9 cellular contexts compared by ENCODE assay signal in genomic region chr12:108616941-108617858, GRCh38. TPM values are rescaled to one million over a fixed set of nuclear protein-coding genes. Genes with fewer than 3 reads are reported as not detected.
A peak's percentile ranks its signal among the peaks of the same experiment; 100 is the strongest.
DNase-seq lines count a peak whose midpoint lies in the region; ATAC-seq lines count a peak whose summit lies in the region.
"Had no signal": no experiment of that assay in that cellular context is flagged by ENCODE, and none has a peak within 500 bp of the region (broad histone marks: within the 10 kb centered on the region; RNA-seq: fewer than 3 reads in every experiment).

No MANE protein-coding gene starts in this region.

- no peaks in the 10 kb centered on the region for H3K27me3 ChIP-seq in H7 (ENCODE audit: control insufficient read depth, insufficient read depth, low read length)
- H3K27me3 ChIP-seq: body of pancreas had no signal

- ATAC-seq in HG03342 (IDR thresholded peaks at IDR 0.05; ENCODE audit: unreplicated experiment), result peak; percentile 73

- intact Hi-C loops in posterior vena cava (cut with DNase I), result loop anchor here (5.0 kb wide), 1 partner anchor 45 kb away; no protein-coding TSS in a partner anchor

- DNase-seq in NK-92 treated with Interleukin-12 subunit alpha and Interleukin-12 subunit beta, amount 100 ng/mL, for 24 hours (lab: John Stamatoyannopoulos, UW), result peak; percentile 63
- DNase-seq in NK-92 (lab: John Stamatoyannopoulos, UW; ENCODE audit: unreplicated experiment) (no peak), H7 (no peak), posterior vena cava (ENCODE audit: low spot score) (no peak)
- peak; percentile 80 for DNase-seq in activated CD4-positive, CD25-positive, alpha-beta regulatory T cell treated with anti-CD3 and anti-CD28 coated beads, Interleukin-2, amount 50 U/mL, for 72 hours
- peak; percentile 74 for DNase-seq in effector CD4-positive, alpha-beta T cell
- DNase-seq in stimulated activated CD4-positive, alpha-beta T cell treated with anti-CD3 and anti-CD28 coated beads, TNF-alpha, amount 100 ng/mL, for 4 hours (ENCODE audit: low read depth in 3 of 3), result peak; percentile 39 to 71 (median 61)

- no peak overlapping the region for H3K4me3 ChIP-seq in H7 (ENCODE audit: insufficient read depth, low read depth, low read length)
- H3K4me3 ChIP-seq: body of pancreas had no signal

- H3K36me3 ChIP-seq in H7 (replicated peaks; ENCODE audit: control insufficient read depth, insufficient read depth, low read length), result no peaks in the 10 kb centered on the region

RNA-seq across cellular contexts. Expression of gene SELPLG, which starts 16.5 kb away (rescaled TPM):
- 0.10 and 0.15 TPM in 2 replicates for total RNA-seq in H7 (2014; rRNA removed; shearing (Covaris generic))
- total RNA-seq in posterior vena cava, result 10 to 100 TPM in 1 of 2 donors, 1 to 10 TPM in 1; 5.1 to 14.4 TPM

RNA-seq across cellular contexts. Expression of gene TMEM119, which starts 19.3 kb away (rescaled TPM):
- total RNA-seq in H7 (2014; rRNA removed; shearing (Covaris generic)), result 0.24 and 0.85 TPM in 2 replicates
- 10 to 100 TPM; 12.7 to 72.5 TPM for total RNA-seq in posterior vena cava

RNA-seq across cellular contexts. Expression of gene ISCU, which starts 54.8 kb away (rescaled TPM):
- total RNA-seq in H7 (2014; rRNA removed; shearing (Covaris generic)), result 89.3 and 97.3 TPM in 2 replicates
- 100 to 1,000 TPM; 113 to 119 TPM for total RNA-seq in posterior vena cava

RNA-seq across cellular contexts. Expression of gene SART3, which starts 56.2 kb away (rescaled TPM):
- total RNA-seq in H7 (2014; rRNA removed; shearing (Covaris generic)), result 89.7 and 124 TPM in 2 replicates
- 10 to 100 TPM; 27.4 to 28.9 TPM for total RNA-seq in posterior vena cava

Comparison
In these comparisons a context has a peak if more than half of its experiments do, and no peak if none do; other contexts are left out.
1. DNase-seq: peak in NK-92 treated with Interleukin-12 subunit alpha and Interleukin-12 subunit beta, amount 100 ng/mL, for 24 hours (single experiment), activated CD4-positive, CD25-positive, alpha-beta regulatory T cell treated with anti-CD3 and anti-CD28 coated beads, Interleukin-2, amount 50 U/mL, for 72 hours (single experiment), effector CD4-positive, alpha-beta T cell (single experiment) and stimulated activated CD4-positive, alpha-beta T cell treated with anti-CD3 and anti-CD28 coated beads, TNF-alpha, amount 100 ng/mL, for 4 hours (3 of 3); none in NK-92 (single experiment), H7 (single experiment) and posterior vena cava (single experiment).